Comparison of ENCODE assay signal across 2 cellular contexts in genomic region chr20:4101271-4101670, GRCh38.
TF ChIP-seq lines count a peak whose summit lies in the region.

No MANE protein-coding gene starts in this region.

TF ChIP-seq in IMR-90, 13 proteins besides CTCF, POLR2A, EP300 and RAD21 (continued from another document):
- TF ChIP-seq USF2 (IDR thresholded peaks at IDR 0.05; ENCODE audit: low read depth, low read length) (no peak), MAZ (IDR thresholded peaks at IDR 0.05; ENCODE audit: borderline replicate concordance, low read depth, low read length) (no peak), MAFK (IDR thresholded peaks at IDR 0.05; ENCODE audit: low read depth, low read length) (no peak), FOS (IDR thresholded peaks at IDR 0.05; ENCODE audit: low read depth, low read length) (no peak), ELK1 (IDR thresholded peaks at IDR 0.05; ENCODE audit: borderline replicate concordance, low read depth, low read length) (no peak)

TF ChIP-seq in WTC11, 78 proteins besides CTCF, POLR2A, EP300 and RAD21 (continued from another document):
- TF ChIP-seq, protein P1, sequence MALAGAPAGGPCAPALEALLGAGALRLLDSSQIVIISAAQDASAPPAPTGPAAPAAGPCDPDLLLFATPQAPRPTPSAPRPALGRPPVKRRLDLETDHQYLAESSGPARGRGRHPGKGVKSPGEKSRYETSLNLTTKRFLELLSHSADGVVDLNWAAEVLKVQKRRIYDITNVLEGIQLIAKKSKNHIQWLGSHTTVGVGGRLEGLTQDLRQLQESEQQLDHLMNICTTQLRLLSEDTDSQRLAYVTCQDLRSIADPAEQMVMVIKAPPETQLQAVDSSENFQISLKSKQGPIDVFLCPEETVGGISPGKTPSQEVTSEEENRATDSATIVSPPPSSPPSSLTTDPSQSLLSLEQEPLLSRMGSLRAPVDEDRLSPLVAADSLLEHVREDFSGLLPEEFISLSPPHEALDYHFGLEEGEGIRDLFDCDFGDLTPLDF (CRISPR knock-in tag; IDR thresholded peaks at IDR 0.05), result no peak
- TF ChIP-seq HMGA2 (CRISPR knock-in tag; IDR thresholded peaks at IDR 0.05) (peak; percentile 16; the same call in 1 of the 2 replicates), IRF1 (CRISPR knock-in tag; IDR thresholded peaks at IDR 0.05) (no peak), ZNF232 (CRISPR knock-in tag; IDR thresholded peaks at IDR 0.05) (no peak), ZMAT4 (CRISPR knock-in tag; IDR thresholded peaks at IDR 0.05) (no peak), ZNF219 (CRISPR knock-in tag; IDR thresholded peaks at IDR 0.05; ENCODE audit: borderline replicate concordance) (no peak)
- TF ChIP-seq, protein P2, sequence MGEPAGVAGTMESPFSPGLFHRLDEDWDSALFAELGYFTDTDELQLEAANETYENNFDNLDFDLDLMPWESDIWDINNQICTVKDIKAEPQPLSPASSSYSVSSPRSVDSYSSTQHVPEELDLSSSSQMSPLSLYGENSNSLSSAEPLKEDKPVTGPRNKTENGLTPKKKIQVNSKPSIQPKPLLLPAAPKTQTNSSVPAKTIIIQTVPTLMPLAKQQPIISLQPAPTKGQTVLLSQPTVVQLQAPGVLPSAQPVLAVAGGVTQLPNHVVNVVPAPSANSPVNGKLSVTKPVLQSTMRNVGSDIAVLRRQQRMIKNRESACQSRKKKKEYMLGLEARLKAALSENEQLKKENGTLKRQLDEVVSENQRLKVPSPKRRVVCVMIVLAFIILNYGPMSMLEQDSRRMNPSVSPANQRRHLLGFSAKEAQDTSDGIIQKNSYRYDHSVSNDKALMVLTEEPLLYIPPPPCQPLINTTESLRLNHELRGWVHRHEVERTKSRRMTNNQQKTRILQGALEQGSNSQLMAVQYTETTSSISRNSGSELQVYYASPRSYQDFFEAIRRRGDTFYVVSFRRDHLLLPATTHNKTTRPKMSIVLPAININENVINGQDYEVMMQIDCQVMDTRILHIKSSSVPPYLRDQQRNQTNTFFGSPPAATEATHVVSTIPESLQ (CRISPR knock-in tag; IDR thresholded peaks at IDR 0.05), result no peak
